In genomic region chr14:20622816-20623291, GRCh38 we compare ENCODE assay signal across 15 cellular contexts. TPM values are rescaled to one million over a fixed set of nuclear protein-coding genes. Genes with fewer than 3 reads are reported as not detected.
A peak's percentile ranks its signal among the peaks of the same experiment; 100 is the strongest.
DNase-seq lines count a peak whose midpoint lies in the region; ATAC-seq, FAIRE-seq and TF ChIP-seq lines count a peak whose summit lies in the region.
"Had no signal": no experiment of that assay in that cellular context is flagged by ENCODE, and none has a peak within 500 bp of the region (broad histone marks: within the 10 kb centered on the region; RNA-seq: fewer than 3 reads in every experiment).

No MANE protein-coding gene starts in this region.

- CTCF ChIA-PET in endothelial cell of umbilical vein (lab: Charles Lee): interaction anchor here (1.0 to 3.4 kb wide), 4 partner anchors 10 to 68 kb away, joined by 3 to 17 read pairs (median 5); no protein-coding TSS in a partner anchor

- H3K4me1 ChIP-seq in endothelial cell of umbilical vein (ENCODE audit: control insufficient read depth, extremely low read depth, insufficient read depth, low read length) (peaks cover 14% of the 10 kb centered on the region), neutrophil (ENCODE audit: control insufficient read depth in 1 of 2, insufficient read depth in 1 of 2, low read depth in 1 of 2, low read length in 1 of 2) (peaks cover 42 to 48% of the 10 kb centered on the region in 2 experiments)

- H3K27ac Mint-ChIP-seq in T-helper 2 cell treated with Interferon-gamma antibody and Interleukin-4, amounts not matched to agents 5 μg/mL and 100 μg/mL, for 36 hours: peak overlapping the region; percentile 15

- H3K27me3 Mint-ChIP-seq in T-helper 2 cell treated with Interferon-gamma antibody and Interleukin-4, amounts not matched to agents 5 μg/mL and 100 μg/mL, for 36 hours (ENCODE audit: low read depth): peaks cover 38% of the 10 kb centered on the region

- BruUV-seq in endothelial cell of umbilical vein (replicated peaks; lab: Mats Ljungman, UMichigan): no TSS peak

- peaks cover 46% of the 10 kb centered on the region for H3K4me1 Mint-ChIP-seq in T-helper 2 cell treated with Interferon-gamma antibody and Interleukin-4, amounts not matched to agents 5 μg/mL and 100 μg/mL, for 36 hours (ENCODE audit: low read depth)

- dilution Hi-C loops in endothelial cell of umbilical vein (cut with MboI; ENCODE audit: extremely low pct_ligation_motif_present, low sequenced_read_pairs): no loop called here

- no peak overlapping the region for H3K4me3 ChIP-seq in endothelial cell of umbilical vein (replicated peaks in 1 of 3; ENCODE audit: insufficient read depth in 1 of 3, low read depth in 1 of 3, low read length in 3 of 3)
- H3K4me3 ChIP-seq in neutrophil (ENCODE audit: low read depth in 1 of 2, low read length in 1 of 2): peak overlapping the region; percentile 21 to 23

- no peak for ATAC-seq in HG02852 (IDR thresholded peaks at IDR 0.05; ENCODE audit: unreplicated experiment)
- ATAC-seq: right cardiac atrium had no signal

- H2AFZ ChIP-seq in endothelial cell of umbilical vein (ENCODE audit: low read depth, low read length): peak overlapping the region; percentile 14

- no peaks in the 10 kb centered on the region for H3K79me2 ChIP-seq in endothelial cell of umbilical vein (ENCODE audit: control insufficient read depth, insufficient read depth, low read length)

- H3K9me1 ChIP-seq in endothelial cell of umbilical vein (replicated peaks; ENCODE audit: control insufficient read depth, extremely low read depth, insufficient read depth, low read length): no peaks in the 10 kb centered on the region

- POLR2A ChIA-PET in endothelial cell of umbilical vein (lab: Charles Lee): no interaction called here

- intact Hi-C loops in endothelial cell of umbilical vein (cut with micrococcal nuclease): no loop called here

- H3K27me3 ChIP-seq in endothelial cell of umbilical vein (ENCODE audit: control insufficient read depth in 2 of 2, insufficient read depth in 2 of 2, low read length in 2 of 2) (peaks cover 17 to 21% of the 10 kb centered on the region in 2 experiments), neutrophil (peaks cover 33% of the 10 kb centered on the region)

- H4K20me1 ChIP-seq in endothelial cell of umbilical vein (replicated peaks; ENCODE audit: control insufficient read depth, extremely low read depth, insufficient read depth, low read length): no peaks in the 10 kb centered on the region

- no peaks in the 10 kb centered on the region for H3K9me3 Mint-ChIP-seq in T-helper 2 cell treated with Interferon-gamma antibody and Interleukin-4, amounts not matched to agents 5 μg/mL and 100 μg/mL, for 36 hours

- no peak overlapping the region for H3K9ac ChIP-seq in endothelial cell of umbilical vein (replicated peaks; ENCODE audit: extremely low read depth, insufficient read depth, low read length)

- H3K9me3 ChIP-seq in endothelial cell of umbilical vein (replicated peaks; ENCODE audit: control insufficient read depth, insufficient read depth, low read length): no peaks in the 10 kb centered on the region
- H3K9me3 ChIP-seq in neutrophil: no peaks in the 10 kb centered on the region

- H3K36me3 ChIP-seq in endothelial cell of umbilical vein (ENCODE audit: control insufficient read depth in 2 of 2, extremely low read depth in 1 of 2, insufficient read depth in 2 of 2, low read length in 2 of 2) (no peaks in the 10 kb centered on the region), neutrophil (no peaks in the 10 kb centered on the region)

- no peak for DNase-seq in T-helper 2 cell treated with Interferon-gamma antibody and Interleukin-4, amounts not matched to agents 5 μg/mL and 100 μg/mL, for 36 hours (ENCODE audit: low spot score)
- no peak for DNase-seq in T-helper 2 cell
- DNase-seq in MV-4-11 (lab: John Stamatoyannopoulos, UW): peak; percentile 21
- no peak for DNase-seq in endothelial cell of umbilical vein (ENCODE audit: low read depth, low spot score)
- no peak for DNase-seq in UCSD-AML1 (lab: John Stamatoyannopoulos, UW; ENCODE audit: unreplicated experiment)
- DNase-seq in HT-29 (ENCODE audit: low spot score): no peak
- DNase-seq: NCI-H510A treated with DMSO at 0.1 percent for 48 hours, SIG-M5 had no signal

- TF ChIP-seq CTCF in endothelial cell of umbilical vein (IDR thresholded peaks at IDR 0.05; ENCODE audit: extremely low read depth in 1 of 2, insufficient read depth in 1 of 2, low read depth in 1 of 2, low read length in 2 of 2): no peak
- no peak for TF ChIP-seq CTCF in neutrophil (IDR thresholded peaks at IDR 0.05)

- no peak for TF ChIP-seq POLR2A in endothelial cell of umbilical vein (IDR thresholded peaks at IDR 0.05; ENCODE audit: low read depth, low read length)

- H3K36me3 Mint-ChIP-seq in T-helper 2 cell treated with Interferon-gamma antibody and Interleukin-4, amounts not matched to agents 5 μg/mL and 100 μg/mL, for 36 hours (ENCODE audit: low read depth): no peaks in the 10 kb centered on the region

- H3K27ac ChIP-seq in endothelial cell of umbilical vein (ENCODE audit: insufficient read depth, low read depth, low read length) (no peak overlapping the region), neutrophil (no peak overlapping the region)

- FAIRE-seq in endothelial cell of umbilical vein (lab: Jason Lieb, UNC): no peak
- FAIRE-seq: urothelium cell line had no signal

- H3K4me2 ChIP-seq in endothelial cell of umbilical vein (ENCODE audit: insufficient read depth, low read length): no peak overlapping the region

- H3K4me3 Mint-ChIP-seq in T-helper 2 cell treated with Interferon-gamma antibody and Interleukin-4, amounts not matched to agents 5 μg/mL and 100 μg/mL, for 36 hours: peak overlapping the region; percentile 60

TF ChIP-seq in endothelial cell of umbilical vein, 7 proteins besides CTCF, POLR2A, EP300 and RAD21:
- TF ChIP-seq EZH2 (IDR thresholded peaks at IDR 0.05; ENCODE audit: borderline replicate concordance, low read depth, low read length, severe bottlenecking): no peak
- TF ChIP-seq FOS (IDR thresholded peaks at IDR 0.05; ENCODE audit: borderline replicate concordance, insufficient read depth, low read length): no peak
- no peak for TF ChIP-seq MYC (IDR thresholded peaks at IDR 0.05; ENCODE audit: low read depth, low read length)
- TF ChIP-seq GATA2 (IDR thresholded peaks at IDR 0.05; ENCODE audit: insufficient read depth, insufficient read length, low read depth, low read length): no peak
- no peak for TF ChIP-seq MAX (IDR thresholded peaks at IDR 0.05; ENCODE audit: insufficient read depth, insufficient read length)
- TF ChIP-seq POLR2AphosphoS5 (IDR thresholded peaks at IDR 0.05; ENCODE audit: insufficient read depth, low read depth, low read length): no peak
- no peak for TF ChIP-seq JUN (IDR thresholded peaks at IDR 0.05; ENCODE audit: borderline replicate concordance, insufficient read depth, insufficient read length, low read depth)
TF ChIP-seq in endothelial cell of umbilical vein: peak in this region for 0.

RNA-seq across cellular contexts. Expression of gene OR6S1, which starts 18.6 kb away (rescaled TPM):
- not detected in 2 replicates for total RNA-seq in endothelial cell of umbilical vein
- polyA plus RNA-seq in endothelial cell of umbilical vein: not detected in 2 replicates
- not detected in 2 replicates for polyA plus RNA-seq in endothelial cell of umbilical vein (2011; cell fraction: cytosol; rRNA removed)
- polyA plus RNA-seq in endothelial cell of umbilical vein (2011; cell fraction: nucleus; rRNA removed): not detected in 2 replicates
- polyA plus RNA-seq in endothelial cell of umbilical vein (2012): not detected in 2 replicates
- not detected in 2 replicates for polyA minus RNA-seq in endothelial cell of umbilical vein
- not detected for polyA minus RNA-seq in endothelial cell of umbilical vein (2011; cell fraction: cytosol; rRNA and poly(A)+ RNA removed)
- polyA minus RNA-seq in endothelial cell of umbilical vein (2011; cell fraction: nucleus; rRNA and poly(A)+ RNA removed): not detected in 2 replicates
- not detected in 2 replicates for total RNA-seq in HT-29 (2014; rRNA removed; shearing (Covaris generic))
- total RNA-seq: A172, fibroblast of villous mesenchyme, H4, right cardiac atrium had no signal
- polyA plus RNA-seq: right cardiac atrium had no signal

RNA-seq across cellular contexts. Expression of gene RNASE12, which starts 31.7 kb away (rescaled TPM):
- not detected in 2 replicates for total RNA-seq in endothelial cell of umbilical vein
- not detected in 2 replicates for polyA plus RNA-seq in endothelial cell of umbilical vein
- not detected in 2 replicates for polyA plus RNA-seq in endothelial cell of umbilical vein (2011; cell fraction: cytosol; rRNA removed)
- not detected in 2 replicates for polyA plus RNA-seq in endothelial cell of umbilical vein (2011; cell fraction: nucleus; rRNA removed)
- not detected in 2 replicates for polyA plus RNA-seq in endothelial cell of umbilical vein (2012)
- not detected in 2 replicates for polyA minus RNA-seq in endothelial cell of umbilical vein
- not detected for polyA minus RNA-seq in endothelial cell of umbilical vein (2011; cell fraction: cytosol; rRNA and poly(A)+ RNA removed)
- polyA minus RNA-seq in endothelial cell of umbilical vein (2011; cell fraction: nucleus; rRNA and poly(A)+ RNA removed): not detected in 2 replicates
- total RNA-seq in HT-29 (2014; rRNA removed; shearing (Covaris generic)): not detected in 2 replicates
- total RNA-seq: A172, fibroblast of villous mesenchyme, H4, right cardiac atrium had no signal
- polyA plus RNA-seq: right cardiac atrium had no signal

RNA-seq across cellular contexts. Expression of gene RNASE11, which starts 35.1 kb away (rescaled TPM):
- not detected in 2 replicates for total RNA-seq in endothelial cell of umbilical vein
- polyA plus RNA-seq in endothelial cell of umbilical vein: not detected in 2 replicates
- polyA plus RNA-seq in endothelial cell of umbilical vein (2011; cell fraction: cytosol; rRNA removed): not detected in 2 replicates
- polyA plus RNA-seq in endothelial cell of umbilical vein (2011; cell fraction: nucleus; rRNA removed): not detected in 2 replicates
- not detected in 2 replicates for polyA plus RNA-seq in endothelial cell of umbilical vein (2012)
- polyA minus RNA-seq in endothelial cell of umbilical vein: not detected in 2 replicates
- not detected for polyA minus RNA-seq in endothelial cell of umbilical vein (2011; cell fraction: cytosol; rRNA and poly(A)+ RNA removed)
- polyA minus RNA-seq in endothelial cell of umbilical vein (2011; cell fraction: nucleus; rRNA and poly(A)+ RNA removed): not detected in 2 replicates
- total RNA-seq in HT-29 (2014; rRNA removed; shearing (Covaris generic)): not detected in 2 replicates
- total RNA-seq: A172, fibroblast of villous mesenchyme, H4, right cardiac atrium had no signal
- polyA plus RNA-seq: right cardiac atrium had no signal

Comparison
In these comparisons a context has a peak if more than half of its experiments do, and no peak if none do; other contexts are left out.
1. H3K4me3 ChIP-seq: peak in neutrophil (2 of 2); none in endothelial cell of umbilical vein (0 of 3).